ENCODE assay signal across 8 cellular contexts in genomic region chr16:31108035-31108793, GRCh38. TPM values are rescaled to one million over a fixed set of nuclear protein-coding genes. Genes with fewer than 3 reads are reported as not detected.
DNase-seq lines count a peak whose midpoint lies in the region; ATAC-seq, FAIRE-seq and TF ChIP-seq lines count a peak whose summit lies in the region.

Gene BCKDK, plus strand, starts transcription at chr16:31108386. Its CDS starts 838 bp downstream, at chr16:31109224.

- peak within 1 kb of the TSS; percentile 73 for H2BK12ac ChIP-seq in neuronal stem cell (ENCODE audit: low read length)

- no peaks in the 10 kb centered on the region for H4K20me1 ChIP-seq in DOHH2 (ENCODE audit: control insufficient read depth, insufficient read depth, low read depth, low read length)

- H2BK15ac ChIP-seq in neuronal stem cell (ENCODE audit: low read length), result peak within 1 kb of the TSS; percentile 49

- no peak for FAIRE-seq in frontal cortex (lab: Jason Lieb, UNC)

- peak within 1 kb of the TSS; percentile 22 for H4K91ac ChIP-seq in neuronal stem cell (ENCODE audit: low read depth, low read length, poor library complexity)

- H3K4me2 ChIP-seq in DOHH2 (ENCODE audit: low read length), result peak within 1 kb of the TSS; percentile 99
- H3K4me2 ChIP-seq in neuronal stem cell (ENCODE audit: insufficient read depth, low read length, poor library complexity, severe bottlenecking), result peak within 1 kb of the TSS; percentile 98

- peak within 1 kb of the TSS; percentile 99 for H2AFZ ChIP-seq in neuronal stem cell (ENCODE audit: low read length)

- TF ChIP-seq CTCF in DOHH2 (IDR thresholded peaks at IDR 0.05; ENCODE audit: low read depth, low read length, poor library complexity, severe bottlenecking) (no peak), suprapubic skin (IDR thresholded peaks at IDR 0.05) (no peak)

- in situ Hi-C loops in KBM-7 (cut with MboI; ENCODE audit: low pct_unique_long_range_greater_than_20kb, low sequenced_read_pairs), result no loop called here

- no peaks in the 10 kb centered on the region for H3K27me3 ChIP-seq in DOHH2 (ENCODE audit: control insufficient read depth, low read length)
- no peaks in the 10 kb centered on the region for H3K27me3 ChIP-seq in SJSA1 (replicated peaks)
- H3K27me3 ChIP-seq in neuronal stem cell (ENCODE audit: control insufficient read depth in 3 of 3, insufficient read depth in 3 of 3, low read depth in 1 of 3, low read length in 3 of 3), result no peaks in the 10 kb centered on the region
- H3K27me3 ChIP-seq in suprapubic skin, result no peaks in the 10 kb centered on the region

- peak within 1 kb of the TSS; percentile 90 for H2AK5ac ChIP-seq in neuronal stem cell (ENCODE audit: low read depth, low read length)

- H3K23ac ChIP-seq in neuronal stem cell (ENCODE audit: low read depth, low read length, poor library complexity), result peak within 1 kb of the TSS; percentile 89

- peak within 1 kb of the TSS; percentile 75 for H2BK5ac ChIP-seq in neuronal stem cell (ENCODE audit: low read length)

- peaks cover 20% of the 10 kb centered on the region for H3K79me2 ChIP-seq in DOHH2 (ENCODE audit: control insufficient read depth, low read length)

- no peak within 1 kb of the TSS for H4K8ac ChIP-seq in neuronal stem cell (ENCODE audit: low read depth, low read length)

- no peaks in the 10 kb centered on the region for H3K9me2 ChIP-seq in DOHH2 (replicated peaks; ENCODE audit: control insufficient read depth, low read length)

- H3K14ac ChIP-seq in neuronal stem cell (ENCODE audit: low read length), result peak within 1 kb of the TSS; percentile 94

- H3K79me1 ChIP-seq in neuronal stem cell (ENCODE audit: low read depth, low read length), result peaks cover 8% of the 10 kb centered on the region

- peak within 1 kb of the TSS; percentile 98 for H3K18ac ChIP-seq in neuronal stem cell (ENCODE audit: low read length)

- peak within 1 kb of the TSS; percentile 96 for H3K9ac ChIP-seq in neuronal stem cell (ENCODE audit: low read depth, low read length, poor library complexity)

- WGBS in neuronal stem cell (ENCODE audit: extremely low coverage in 2 of 2, insufficient read length in 2 of 2, insufficient replicate concordance in 1 of 2), 2 donors, result no CpG with 5 or more reads among the region's 68 CpGs
- 29% methylated on average over 6 of the region's 68 CpGs for WGBS in suprapubic skin

- peak; percentile 80 for ATAC-seq in GM21717 (IDR thresholded peaks at IDR 0.05; ENCODE audit: unreplicated experiment)

- H3K9me3 ChIP-seq in DOHH2 (ENCODE audit: control insufficient read depth, insufficient read depth, low read length), result no peaks in the 10 kb centered on the region
- H3K9me3 ChIP-seq in SJSA1 (replicated peaks), result no peaks in the 10 kb centered on the region
- H3K9me3 ChIP-seq in neuronal stem cell (replicated peaks in 1 of 2; ENCODE audit: control insufficient read depth in 2 of 2, insufficient read depth in 1 of 2, low read depth in 1 of 2, low read length in 2 of 2), result peaks cover 0 to 1% of the 10 kb centered on the region in 2 donors
- H3K9me3 ChIP-seq in suprapubic skin, result no peaks in the 10 kb centered on the region

- peak; percentile 84 for DNase-seq in KBM-7
- DNase-seq in SJSA1 (ENCODE audit: low read depth in 1 of 2, low spot score in 2 of 2), result peak; percentile 59 to 81
- peak; percentile 74 for DNase-seq in activated naive CD4-positive, alpha-beta T cell treated with Interleukin-2 at 50 U/mL for 16 hours
- peak; percentile 90 for DNase-seq in frontal cortex (ENCODE audit: low spot score in 2 of 2)
- peak; percentile 51 for DNase-seq in neuronal stem cell (ENCODE audit: low spot score)
- DNase-seq in suprapubic skin (ENCODE audit: low spot score in 2 of 2), result no peak

- H3K4me3 ChIP-seq in DOHH2 (ENCODE audit: low read length) (peak within 1 kb of the TSS; percentile 92), SJSA1 (peak within 1 kb of the TSS; percentile 98), neuronal stem cell (ENCODE audit: low read length in 2 of 2) (peak within 1 kb of the TSS; percentile 83 to 100), suprapubic skin (peak within 1 kb of the TSS; percentile 100)

- H3F3A ChIP-seq in DOHH2 (ENCODE audit: control insufficient read depth, insufficient read depth), result peaks cover 2% of the 10 kb centered on the region; the same call in 1 of the 2 replicates

- no peak for TF ChIP-seq POLR2A in suprapubic skin (IDR thresholded peaks at IDR 0.05)

- no peak within 1 kb of the TSS for H2BK120ac ChIP-seq in neuronal stem cell (ENCODE audit: low read depth, low read length)

- H3K36me3 ChIP-seq in DOHH2 (ENCODE audit: control insufficient read depth, low read length), result peaks cover 41% of the 10 kb centered on the region
- peaks cover 51% of the 10 kb centered on the region for H3K36me3 ChIP-seq in SJSA1
- H3K36me3 ChIP-seq in neuronal stem cell (replicated peaks in 1 of 2; ENCODE audit: control insufficient read depth in 2 of 2, insufficient read depth in 2 of 2, low read length in 2 of 2), result peaks cover 27 to 39% of the 10 kb centered on the region in 2 donors
- H3K36me3 ChIP-seq in suprapubic skin, result peaks cover 34% of the 10 kb centered on the region

- TF ChIP-seq EP300 in suprapubic skin (IDR thresholded peaks at IDR 0.05), result no peak

- H3K4ac ChIP-seq in neuronal stem cell (ENCODE audit: low read length), result no peak within 1 kb of the TSS

- H3K27ac ChIP-seq in DOHH2 (ENCODE audit: low read depth, low read length) (peak within 1 kb of the TSS; percentile 36), SJSA1 (peak within 1 kb of the TSS; percentile 68), neuronal stem cell (replicated peaks; ENCODE audit: low read length) (no peak within 1 kb of the TSS), suprapubic skin (peak within 1 kb of the TSS; percentile 89)

- H3K4me1 ChIP-seq in DOHH2 (ENCODE audit: control insufficient read depth, low read length), result peaks cover 23% of the 10 kb centered on the region
- peaks cover 19% of the 10 kb centered on the region for H3K4me1 ChIP-seq in SJSA1 (replicated peaks)
- peaks cover 0 to 7% of the 10 kb centered on the region in 2 donors for H3K4me1 ChIP-seq in neuronal stem cell (ENCODE audit: control insufficient read depth in 2 of 2, insufficient read depth in 1 of 2, low read depth in 1 of 2, low read length in 2 of 2)
- peaks cover 59% of the 10 kb centered on the region for H3K4me1 ChIP-seq in suprapubic skin

RNA-seq across cellular contexts. Expression of gene BCKDK, which starts in this region (rescaled TPM):
- 19.1 and 20.8 TPM in 2 replicates for total RNA-seq in SJSA1 (2014; rRNA removed; shearing (Covaris generic))
- total RNA-seq in frontal cortex, result 11.4 TPM
- 33.0 TPM for polyA plus RNA-seq in neuronal stem cell (2013, experiment 1 of 2)
- 30.7 TPM for polyA plus RNA-seq in neuronal stem cell (2013, experiment 2 of 2)
- 10 to 100 TPM; 51.0 to 63.2 (median 58.2) TPM for total RNA-seq in suprapubic skin

Comparison
In these comparisons a context has a peak if more than half of its experiments do, and no peak if none do; other contexts are left out.
1. DNase-seq: peak in KBM-7 (single experiment), SJSA1 (2 of 2), activated naive CD4-positive, alpha-beta T cell treated with Interleukin-2 at 50 U/mL for 16 hours (single experiment), frontal cortex (2 of 2) and neuronal stem cell (single experiment); none in suprapubic skin (0 of 2).
2. Peak in every context shown above with its lines, with median percentiles within 50 percentile points of each other: H3K4me3 ChIP-seq.